ENCODE assay signal across 11 cellular contexts in the genomic region with DNA sequence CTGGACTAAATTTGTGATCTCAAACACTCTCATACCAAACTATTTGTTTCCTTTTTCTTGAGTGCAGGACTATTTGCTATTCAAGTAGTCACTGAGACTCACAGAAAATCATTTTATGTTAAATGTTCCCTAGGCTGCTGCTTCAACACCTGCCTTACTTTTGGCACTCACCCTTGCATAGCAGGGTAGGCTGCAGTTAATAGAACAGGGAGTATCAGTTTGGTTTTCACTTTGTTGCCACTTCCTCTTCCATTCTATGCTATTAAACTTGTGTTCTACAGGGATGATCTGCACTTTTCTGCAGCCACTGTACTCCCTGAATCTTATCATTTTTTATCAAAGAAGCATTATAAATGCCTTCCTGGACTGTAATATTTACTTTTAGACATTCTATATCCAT.
DNase-seq lines count a peak whose midpoint lies in the region; ATAC-seq and TF ChIP-seq lines count a peak whose summit lies in the region.
"Had no signal": no experiment of that assay in that cellular context is flagged by ENCODE, and none has a peak within 500 bp of the region (broad histone marks: within the 10 kb centered on the region; RNA-seq: fewer than 3 reads in every experiment).

No MANE protein-coding gene starts in this region.

- intact Hi-C loops in tibial artery (cut with DNase I; ENCODE audit: low total_unique reads): no loop called here
- intact Hi-C loops in dorsolateral prefrontal cortex (cut with DNase I): no loop called here

- no peaks in the 10 kb centered on the region for H3K4me1 ChIP-seq in tibial artery

- TF ChIP-seq POLR2A in erythroblast (IDR thresholded peaks at IDR 0.05; ENCODE audit: low read length): no peak

- no peak overlapping the region for H3K27ac ChIP-seq in tibial artery
- no peak overlapping the region for H3K27ac ChIP-seq in dorsolateral prefrontal cortex
- H3K27ac ChIP-seq: brain microvascular endothelial cell had no signal

- peak; percentile 100 for ATAC-seq in GM19043 (IDR thresholded peaks at IDR 0.05; ENCODE audit: low read depth, unreplicated experiment)
- ATAC-seq in HG02588 (IDR thresholded peaks at IDR 0.05; ENCODE audit: unreplicated experiment): peak; percentile 99
- peak; percentile 100 for ATAC-seq in HG03342 (IDR thresholded peaks at IDR 0.05; ENCODE audit: unreplicated experiment)

- no peak for TF ChIP-seq CTCF in GM06990 (IDR thresholded peaks at IDR 0.05; ENCODE audit: insufficient read depth, low read length, poor library complexity, severe bottlenecking)
- no peak for TF ChIP-seq CTCF in tibial artery (IDR thresholded peaks at IDR 0.05)
- TF ChIP-seq CTCF in dorsolateral prefrontal cortex (IDR thresholded peaks at IDR 0.05 in 54 of 56, conservative IDR thresholded peaks at IDR 0.05 in 2 of 56; ENCODE audit: low read depth in 1 of 56, partially characterized antibody in 56 of 56): no peak

- no peaks in the 10 kb centered on the region for H3K9me3 ChIP-seq in tibial artery

- H3K27me3 ChIP-seq in GM06990 (replicated peaks; ENCODE audit: control insufficient read depth, insufficient read depth, low read length) (no peaks in the 10 kb centered on the region), tibial artery (no peaks in the 10 kb centered on the region), dorsolateral prefrontal cortex (no peaks in the 10 kb centered on the region)
- H3K27me3 ChIP-seq: brain microvascular endothelial cell had no signal

- DNase-seq in GM06990 (ENCODE audit: extremely low read depth, insufficient read length): peak; percentile 27
- DNase-seq in tibial artery: no peak
- no peak for DNase-seq in erythroblast (lab: John Stamatoyannopoulos, UW)
- DNase-seq in dorsolateral prefrontal cortex: no peak
- no peak for DNase-seq in activated CD4-positive, alpha-beta T cell treated with anti-CD3 and anti-CD28 coated beads for 1 hour
- DNase-seq: brain microvascular endothelial cell, small intestine, T1000 had no signal

- no peaks in the 10 kb centered on the region for H3K36me3 ChIP-seq in GM06990 (ENCODE audit: control insufficient read depth, insufficient read depth, low read length)
- H3K36me3 ChIP-seq in tibial artery: no peaks in the 10 kb centered on the region
- H3K36me3 ChIP-seq: brain microvascular endothelial cell had no signal

- no peak overlapping the region for H3K4me3 ChIP-seq in GM06990 (replicated peaks; ENCODE audit: low read depth, low read length)
- no peak overlapping the region for H3K4me3 ChIP-seq in tibial artery
- no peak overlapping the region for H3K4me3 ChIP-seq in dorsolateral prefrontal cortex
